ENCODE assay signal across 1 cellular context in genomic region chr1:71738256-71738655, GRCh38.
TF ChIP-seq lines count a peak whose summit lies in the region.

No MANE protein-coding gene starts in this region.

TF ChIP-seq in GM23338, 12 proteins besides CTCF, POLR2A, EP300 and RAD21 (continued from another document):
- TF ChIP-seq, protein P1, sequence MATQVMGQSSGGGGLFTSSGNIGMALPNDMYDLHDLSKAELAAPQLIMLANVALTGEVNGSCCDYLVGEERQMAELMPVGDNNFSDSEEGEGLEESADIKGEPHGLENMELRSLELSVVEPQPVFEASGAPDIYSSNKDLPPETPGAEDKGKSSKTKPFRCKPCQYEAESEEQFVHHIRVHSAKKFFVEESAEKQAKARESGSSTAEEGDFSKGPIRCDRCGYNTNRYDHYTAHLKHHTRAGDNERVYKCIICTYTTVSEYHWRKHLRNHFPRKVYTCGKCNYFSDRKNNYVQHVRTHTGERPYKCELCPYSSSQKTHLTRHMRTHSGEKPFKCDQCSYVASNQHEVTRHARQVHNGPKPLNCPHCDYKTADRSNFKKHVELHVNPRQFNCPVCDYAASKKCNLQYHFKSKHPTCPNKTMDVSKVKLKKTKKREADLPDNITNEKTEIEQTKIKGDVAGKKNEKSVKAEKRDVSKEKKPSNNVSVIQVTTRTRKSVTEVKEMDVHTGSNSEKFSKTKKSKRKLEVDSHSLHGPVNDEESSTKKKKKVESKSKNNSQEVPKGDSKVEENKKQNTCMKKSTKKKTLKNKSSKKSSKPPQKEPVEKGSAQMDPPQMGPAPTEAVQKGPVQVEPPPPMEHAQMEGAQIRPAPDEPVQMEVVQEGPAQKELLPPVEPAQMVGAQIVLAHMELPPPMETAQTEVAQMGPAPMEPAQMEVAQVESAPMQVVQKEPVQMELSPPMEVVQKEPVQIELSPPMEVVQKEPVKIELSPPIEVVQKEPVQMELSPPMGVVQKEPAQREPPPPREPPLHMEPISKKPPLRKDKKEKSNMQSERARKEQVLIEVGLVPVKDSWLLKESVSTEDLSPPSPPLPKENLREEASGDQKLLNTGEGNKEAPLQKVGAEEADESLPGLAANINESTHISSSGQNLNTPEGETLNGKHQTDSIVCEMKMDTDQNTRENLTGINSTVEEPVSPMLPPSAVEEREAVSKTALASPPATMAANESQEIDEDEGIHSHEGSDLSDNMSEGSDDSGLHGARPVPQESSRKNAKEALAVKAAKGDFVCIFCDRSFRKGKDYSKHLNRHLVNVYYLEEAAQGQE (IDR thresholded peaks at IDR 0.05; ENCODE audit: unreplicated experiment), result no peak
- no peak for TF ChIP-seq JUNB (IDR thresholded peaks at IDR 0.05; ENCODE audit: unreplicated experiment)
- TF ChIP-seq, protein P2, sequence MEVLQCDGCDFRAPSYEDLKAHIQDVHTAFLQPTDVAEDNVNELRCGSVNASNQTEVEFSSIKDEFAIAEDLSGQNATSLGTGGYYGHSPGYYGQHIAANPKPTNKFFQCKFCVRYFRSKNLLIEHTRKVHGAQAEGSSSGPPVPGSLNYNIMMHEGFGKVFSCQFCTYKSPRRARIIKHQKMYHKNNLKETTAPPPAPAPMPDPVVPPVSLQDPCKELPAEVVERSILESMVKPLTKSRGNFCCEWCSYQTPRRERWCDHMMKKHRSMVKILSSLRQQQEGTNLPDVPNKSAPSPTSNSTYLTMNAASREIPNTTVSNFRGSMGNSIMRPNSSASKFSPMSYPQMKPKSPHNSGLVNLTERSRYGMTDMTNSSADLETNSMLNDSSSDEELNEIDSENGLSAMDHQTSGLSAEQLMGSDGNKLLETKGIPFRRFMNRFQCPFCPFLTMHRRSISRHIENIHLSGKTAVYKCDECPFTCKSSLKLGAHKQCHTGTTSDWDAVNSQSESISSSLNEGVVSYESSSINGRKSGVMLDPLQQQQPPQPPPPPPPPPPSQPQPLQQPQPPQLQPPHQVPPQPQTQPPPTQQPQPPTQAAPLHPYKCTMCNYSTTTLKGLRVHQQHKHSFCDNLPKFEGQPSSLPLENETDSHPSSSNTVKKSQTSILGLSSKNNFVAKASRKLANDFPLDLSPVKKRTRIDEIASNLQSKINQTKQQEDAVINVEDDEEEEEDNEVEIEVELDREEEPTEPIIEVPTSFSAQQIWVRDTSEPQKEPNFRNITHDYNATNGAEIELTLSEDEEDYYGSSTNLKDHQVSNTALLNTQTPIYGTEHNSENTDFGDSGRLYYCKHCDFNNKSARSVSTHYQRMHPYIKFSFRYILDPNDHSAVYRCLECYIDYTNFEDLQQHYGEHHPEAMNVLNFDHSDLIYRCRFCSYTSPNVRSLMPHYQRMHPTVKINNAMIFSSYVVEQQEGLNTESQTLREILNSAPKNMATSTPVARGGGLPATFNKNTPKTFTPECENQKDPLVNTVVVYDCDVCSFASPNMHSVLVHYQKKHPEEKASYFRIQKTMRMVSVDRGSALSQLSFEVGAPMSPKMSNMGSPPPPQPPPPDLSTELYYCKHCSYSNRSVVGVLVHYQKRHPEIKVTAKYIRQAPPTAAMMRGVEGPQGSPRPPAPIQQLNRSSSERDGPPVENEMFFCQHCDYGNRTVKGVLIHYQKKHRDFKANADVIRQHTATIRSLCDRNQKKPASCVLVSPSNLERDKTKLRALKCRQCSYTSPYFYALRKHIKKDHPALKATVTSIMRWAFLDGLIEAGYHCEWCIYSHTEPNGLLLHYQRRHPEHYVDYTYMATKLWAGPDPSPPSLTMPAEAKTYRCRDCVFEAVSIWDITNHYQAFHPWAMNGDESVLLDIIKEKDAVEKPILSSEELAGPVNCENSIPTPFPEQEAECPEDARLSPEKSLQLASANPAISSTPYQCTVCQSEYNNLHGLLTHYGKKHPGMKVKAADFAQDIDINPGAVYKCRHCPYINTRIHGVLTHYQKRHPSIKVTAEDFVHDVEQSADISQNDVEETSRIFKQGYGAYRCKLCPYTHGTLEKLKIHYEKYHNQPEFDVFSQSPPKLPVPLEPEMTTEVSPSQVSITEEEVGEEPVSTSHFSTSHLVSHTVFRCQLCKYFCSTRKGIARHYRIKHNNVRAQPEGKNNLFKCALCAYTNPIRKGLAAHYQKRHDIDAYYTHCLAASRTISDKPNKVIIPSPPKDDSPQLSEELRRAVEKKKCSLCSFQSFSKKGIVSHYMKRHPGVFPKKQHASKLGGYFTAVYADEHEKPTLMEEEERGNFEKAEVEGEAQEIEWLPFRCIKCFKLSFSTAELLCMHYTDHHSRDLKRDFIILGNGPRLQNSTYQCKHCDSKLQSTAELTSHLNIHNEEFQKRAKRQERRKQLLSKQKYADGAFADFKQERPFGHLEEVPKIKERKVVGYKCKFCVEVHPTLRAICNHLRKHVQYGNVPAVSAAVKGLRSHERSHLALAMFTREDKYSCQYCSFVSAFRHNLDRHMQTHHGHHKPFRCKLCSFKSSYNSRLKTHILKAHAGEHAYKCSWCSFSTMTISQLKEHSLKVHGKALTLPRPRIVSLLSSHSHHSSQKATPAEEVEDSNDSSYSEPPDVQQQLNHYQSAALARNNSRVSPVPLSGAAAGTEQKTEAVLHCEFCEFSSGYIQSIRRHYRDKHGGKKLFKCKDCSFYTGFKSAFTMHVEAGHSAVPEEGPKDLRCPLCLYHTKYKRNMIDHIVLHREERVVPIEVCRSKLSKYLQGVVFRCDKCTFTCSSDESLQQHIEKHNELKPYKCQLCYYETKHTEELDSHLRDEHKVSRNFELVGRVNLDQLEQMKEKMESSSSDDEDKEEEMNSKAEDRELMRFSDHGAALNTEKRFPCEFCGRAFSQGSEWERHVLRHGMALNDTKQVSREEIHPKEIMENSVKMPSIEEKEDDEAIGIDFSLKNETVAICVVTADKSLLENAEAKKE (CRISPR knock-in tag; IDR thresholded peaks at IDR 0.05), result no peak
- TF ChIP-seq POLR2AphosphoS5 (IDR thresholded peaks at IDR 0.05; ENCODE audit: low read depth), result no peak
- no peak for TF ChIP-seq CREB1 (CRISPR knock-in tag; IDR thresholded peaks at IDR 0.05; ENCODE audit: low read depth)
- no peak for TF ChIP-seq EZH2phosphoT487 (IDR thresholded peaks at IDR 0.05; ENCODE audit: unreplicated experiment)
- no peak for TF ChIP-seq NANOG (IDR thresholded peaks at IDR 0.05; ENCODE audit: borderline replicate concordance)
